Comparison of ENCODE assay signal across 1 cellular context in the genomic region with DNA sequence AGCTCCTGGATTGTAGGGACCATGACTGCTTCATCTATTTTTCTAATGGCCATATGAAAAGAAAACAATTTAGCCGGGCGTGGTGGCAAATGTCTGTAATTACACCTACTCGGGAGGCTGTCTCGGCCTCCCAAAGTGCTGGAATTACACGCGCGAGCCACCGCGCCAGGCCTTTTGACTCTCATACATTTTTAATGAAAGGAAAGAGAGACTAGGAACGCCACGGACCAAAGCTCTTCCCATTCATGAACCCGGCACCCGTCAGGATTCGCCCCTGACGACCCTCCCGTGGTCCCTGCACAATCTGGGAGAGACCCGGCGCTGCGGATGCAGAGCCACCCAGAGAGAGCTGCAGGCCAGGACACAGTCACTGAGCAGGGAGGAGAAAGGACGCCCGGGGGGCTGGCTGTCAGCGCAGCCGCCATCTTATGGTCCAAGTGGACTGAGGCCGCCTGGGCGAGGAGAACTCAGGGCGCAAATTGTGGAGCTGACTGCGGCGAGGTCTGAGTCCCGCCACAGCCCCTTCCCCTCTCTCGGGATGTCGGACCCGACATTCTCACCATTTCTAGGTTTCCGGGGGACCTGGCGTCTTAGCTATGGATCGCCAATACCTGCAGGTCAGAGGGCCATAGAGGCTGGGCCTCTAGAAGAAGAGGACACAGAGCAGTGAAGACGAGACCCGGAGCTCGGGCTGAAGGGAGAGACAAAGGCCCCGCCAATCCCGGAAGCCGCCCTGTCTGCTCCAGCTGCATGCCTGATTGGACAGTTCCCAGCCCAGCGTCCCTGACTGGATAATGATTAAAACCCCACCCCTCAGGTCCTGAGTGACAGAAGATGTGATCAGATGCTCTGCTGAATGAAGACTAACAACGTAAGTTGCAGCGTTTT.
A peak's percentile ranks its signal among the peaks of the same experiment; 100 is the strongest.
TF ChIP-seq lines count a peak whose summit lies in the region.

A gene (minus strand): TSS at position 705 of the 888 bp plus-strand sequence. CDS start 142 bp downstream, at position 563.

TF ChIP-seq in K562, 482 proteins besides CTCF, POLR2A, EP300 and RAD21 (continued from another document and continues in another):
- TF ChIP-seq CHD2 (IDR thresholded peaks at IDR 0.05; ENCODE audit: low read depth, low read length) (peak; percentile 41), MYC (IDR thresholded peaks at IDR 0.05; ENCODE audit: low read depth, low read length) (peak; percentile 26; the same call in 1 of the 2 replicates), MYC (CRISPR knock-in tag; IDR thresholded peaks at IDR 0.05; ENCODE audit: borderline replicate concordance, low read depth) (no peak), NFRKB (IDR thresholded peaks at IDR 0.05; ENCODE audit: low read depth) (peak; percentile 89), PHF20 (IDR thresholded peaks at IDR 0.05; ENCODE audit: partially characterized antibody) (peak; percentile 77), CBX3 (IDR thresholded peaks at IDR 0.05; ENCODE audit: borderline replicate concordance in 1 of 2, low read length in 2 of 2) (peak in 1 of 2 experiments; percentile 37; a peak in 1 of 3 replicates), TAF1 (IDR thresholded peaks at IDR 0.05; ENCODE audit: control insufficient read depth, extremely low read depth, insufficient read depth, low read length, severe bottlenecking) (peak; percentile 80), JUND (IDR thresholded peaks at IDR 0.05; ENCODE audit: borderline replicate concordance, low read depth, low read length) (peak; percentile 31; the same call in 1 of the 2 replicates), JUND (tag; IDR thresholded peaks at IDR 0.05; ENCODE audit: borderline replicate concordance, low read depth, low read length) (no peak), SMAD4 (CRISPR knock-in tag; conservative IDR thresholded peaks at IDR 0.05) (peak; percentile 73), RCOR1 (IDR thresholded peaks at IDR 0.05; ENCODE audit: borderline replicate concordance in 1 of 2, low read depth in 2 of 2, low read length in 2 of 2) (0 out of 4 replicates have a peak, but pooled peaks of 1 of the 2 experiments have one; percentile 8), GTF2F1 (IDR thresholded peaks at IDR 0.05; ENCODE audit: low read depth, low read length) (0 out of 2 replicates have a peak, but pooled peaks have one; percentile 44), PML (IDR thresholded peaks at IDR 0.05; ENCODE audit: low read length) (peak; percentile 43; the same call in 1 of the 2 replicates), NEUROD1 (IDR thresholded peaks at IDR 0.05; ENCODE audit: borderline replicate concordance, low read depth, low read length, partially characterized antibody) (no peak), ERF (CRISPR knock-in tag; IDR thresholded peaks at IDR 0.05) (no peak), BRD4 (IDR thresholded peaks at IDR 0.05) (peak; percentile 59; the same call in 1 of the 2 replicates), RBM25 (IDR thresholded peaks at IDR 0.05; ENCODE audit: low read depth, low read length, severe bottlenecking) (peak; percentile 67), ZNF431 (CRISPR knock-in tag; IDR thresholded peaks at IDR 0.05) (no peak), SMARCE1 (IDR thresholded peaks at IDR 0.05) (no peak), NR2C2 (CRISPR knock-in tag; IDR thresholded peaks at IDR 0.05) (no peak), NR2C2 (tag; IDR thresholded peaks at IDR 0.05) (peak; percentile 62)
- TF ChIP-seq, protein P1, sequence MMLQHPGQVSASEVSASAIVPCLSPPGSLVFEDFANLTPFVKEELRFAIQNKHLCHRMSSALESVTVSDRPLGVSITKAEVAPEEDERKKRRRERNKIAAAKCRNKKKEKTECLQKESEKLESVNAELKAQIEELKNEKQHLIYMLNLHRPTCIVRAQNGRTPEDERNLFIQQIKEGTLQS (IDR thresholded peaks at IDR 0.05): no peak
- TF ChIP-seq, protein P1 (CRISPR knock-in tag; conservative IDR thresholded peaks at IDR 0.05): no peak
- TF ChIP-seq, protein P2, sequence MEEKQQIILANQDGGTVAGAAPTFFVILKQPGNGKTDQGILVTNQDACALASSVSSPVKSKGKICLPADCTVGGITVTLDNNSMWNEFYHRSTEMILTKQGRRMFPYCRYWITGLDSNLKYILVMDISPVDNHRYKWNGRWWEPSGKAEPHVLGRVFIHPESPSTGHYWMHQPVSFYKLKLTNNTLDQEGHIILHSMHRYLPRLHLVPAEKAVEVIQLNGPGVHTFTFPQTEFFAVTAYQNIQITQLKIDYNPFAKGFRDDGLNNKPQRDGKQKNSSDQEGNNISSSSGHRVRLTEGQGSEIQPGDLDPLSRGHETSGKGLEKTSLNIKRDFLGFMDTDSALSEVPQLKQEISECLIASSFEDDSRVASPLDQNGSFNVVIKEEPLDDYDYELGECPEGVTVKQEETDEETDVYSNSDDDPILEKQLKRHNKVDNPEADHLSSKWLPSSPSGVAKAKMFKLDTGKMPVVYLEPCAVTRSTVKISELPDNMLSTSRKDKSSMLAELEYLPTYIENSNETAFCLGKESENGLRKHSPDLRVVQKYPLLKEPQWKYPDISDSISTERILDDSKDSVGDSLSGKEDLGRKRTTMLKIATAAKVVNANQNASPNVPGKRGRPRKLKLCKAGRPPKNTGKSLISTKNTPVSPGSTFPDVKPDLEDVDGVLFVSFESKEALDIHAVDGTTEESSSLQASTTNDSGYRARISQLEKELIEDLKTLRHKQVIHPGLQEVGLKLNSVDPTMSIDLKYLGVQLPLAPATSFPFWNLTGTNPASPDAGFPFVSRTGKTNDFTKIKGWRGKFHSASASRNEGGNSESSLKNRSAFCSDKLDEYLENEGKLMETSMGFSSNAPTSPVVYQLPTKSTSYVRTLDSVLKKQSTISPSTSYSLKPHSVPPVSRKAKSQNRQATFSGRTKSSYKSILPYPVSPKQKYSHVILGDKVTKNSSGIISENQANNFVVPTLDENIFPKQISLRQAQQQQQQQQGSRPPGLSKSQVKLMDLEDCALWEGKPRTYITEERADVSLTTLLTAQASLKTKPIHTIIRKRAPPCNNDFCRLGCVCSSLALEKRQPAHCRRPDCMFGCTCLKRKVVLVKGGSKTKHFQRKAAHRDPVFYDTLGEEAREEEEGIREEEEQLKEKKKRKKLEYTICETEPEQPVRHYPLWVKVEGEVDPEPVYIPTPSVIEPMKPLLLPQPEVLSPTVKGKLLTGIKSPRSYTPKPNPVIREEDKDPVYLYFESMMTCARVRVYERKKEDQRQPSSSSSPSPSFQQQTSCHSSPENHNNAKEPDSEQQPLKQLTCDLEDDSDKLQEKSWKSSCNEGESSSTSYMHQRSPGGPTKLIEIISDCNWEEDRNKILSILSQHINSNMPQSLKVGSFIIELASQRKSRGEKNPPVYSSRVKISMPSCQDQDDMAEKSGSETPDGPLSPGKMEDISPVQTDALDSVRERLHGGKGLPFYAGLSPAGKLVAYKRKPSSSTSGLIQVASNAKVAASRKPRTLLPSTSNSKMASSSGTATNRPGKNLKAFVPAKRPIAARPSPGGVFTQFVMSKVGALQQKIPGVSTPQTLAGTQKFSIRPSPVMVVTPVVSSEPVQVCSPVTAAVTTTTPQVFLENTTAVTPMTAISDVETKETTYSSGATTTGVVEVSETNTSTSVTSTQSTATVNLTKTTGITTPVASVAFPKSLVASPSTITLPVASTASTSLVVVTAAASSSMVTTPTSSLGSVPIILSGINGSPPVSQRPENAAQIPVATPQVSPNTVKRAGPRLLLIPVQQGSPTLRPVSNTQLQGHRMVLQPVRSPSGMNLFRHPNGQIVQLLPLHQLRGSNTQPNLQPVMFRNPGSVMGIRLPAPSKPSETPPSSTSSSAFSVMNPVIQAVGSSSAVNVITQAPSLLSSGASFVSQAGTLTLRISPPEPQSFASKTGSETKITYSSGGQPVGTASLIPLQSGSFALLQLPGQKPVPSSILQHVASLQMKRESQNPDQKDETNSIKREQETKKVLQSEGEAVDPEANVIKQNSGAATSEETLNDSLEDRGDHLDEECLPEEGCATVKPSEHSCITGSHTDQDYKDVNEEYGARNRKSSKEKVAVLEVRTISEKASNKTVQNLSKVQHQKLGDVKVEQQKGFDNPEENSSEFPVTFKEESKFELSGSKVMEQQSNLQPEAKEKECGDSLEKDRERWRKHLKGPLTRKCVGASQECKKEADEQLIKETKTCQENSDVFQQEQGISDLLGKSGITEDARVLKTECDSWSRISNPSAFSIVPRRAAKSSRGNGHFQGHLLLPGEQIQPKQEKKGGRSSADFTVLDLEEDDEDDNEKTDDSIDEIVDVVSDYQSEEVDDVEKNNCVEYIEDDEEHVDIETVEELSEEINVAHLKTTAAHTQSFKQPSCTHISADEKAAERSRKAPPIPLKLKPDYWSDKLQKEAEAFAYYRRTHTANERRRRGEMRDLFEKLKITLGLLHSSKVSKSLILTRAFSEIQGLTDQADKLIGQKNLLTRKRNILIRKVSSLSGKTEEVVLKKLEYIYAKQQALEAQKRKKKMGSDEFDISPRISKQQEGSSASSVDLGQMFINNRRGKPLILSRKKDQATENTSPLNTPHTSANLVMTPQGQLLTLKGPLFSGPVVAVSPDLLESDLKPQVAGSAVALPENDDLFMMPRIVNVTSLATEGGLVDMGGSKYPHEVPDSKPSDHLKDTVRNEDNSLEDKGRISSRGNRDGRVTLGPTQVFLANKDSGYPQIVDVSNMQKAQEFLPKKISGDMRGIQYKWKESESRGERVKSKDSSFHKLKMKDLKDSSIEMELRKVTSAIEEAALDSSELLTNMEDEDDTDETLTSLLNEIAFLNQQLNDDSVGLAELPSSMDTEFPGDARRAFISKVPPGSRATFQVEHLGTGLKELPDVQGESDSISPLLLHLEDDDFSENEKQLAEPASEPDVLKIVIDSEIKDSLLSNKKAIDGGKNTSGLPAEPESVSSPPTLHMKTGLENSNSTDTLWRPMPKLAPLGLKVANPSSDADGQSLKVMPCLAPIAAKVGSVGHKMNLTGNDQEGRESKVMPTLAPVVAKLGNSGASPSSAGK (IDR thresholded peaks at IDR 0.05): 0 out of 2 replicates have a peak, but pooled peaks have one; percentile 49
- TF ChIP-seq, protein P3, sequence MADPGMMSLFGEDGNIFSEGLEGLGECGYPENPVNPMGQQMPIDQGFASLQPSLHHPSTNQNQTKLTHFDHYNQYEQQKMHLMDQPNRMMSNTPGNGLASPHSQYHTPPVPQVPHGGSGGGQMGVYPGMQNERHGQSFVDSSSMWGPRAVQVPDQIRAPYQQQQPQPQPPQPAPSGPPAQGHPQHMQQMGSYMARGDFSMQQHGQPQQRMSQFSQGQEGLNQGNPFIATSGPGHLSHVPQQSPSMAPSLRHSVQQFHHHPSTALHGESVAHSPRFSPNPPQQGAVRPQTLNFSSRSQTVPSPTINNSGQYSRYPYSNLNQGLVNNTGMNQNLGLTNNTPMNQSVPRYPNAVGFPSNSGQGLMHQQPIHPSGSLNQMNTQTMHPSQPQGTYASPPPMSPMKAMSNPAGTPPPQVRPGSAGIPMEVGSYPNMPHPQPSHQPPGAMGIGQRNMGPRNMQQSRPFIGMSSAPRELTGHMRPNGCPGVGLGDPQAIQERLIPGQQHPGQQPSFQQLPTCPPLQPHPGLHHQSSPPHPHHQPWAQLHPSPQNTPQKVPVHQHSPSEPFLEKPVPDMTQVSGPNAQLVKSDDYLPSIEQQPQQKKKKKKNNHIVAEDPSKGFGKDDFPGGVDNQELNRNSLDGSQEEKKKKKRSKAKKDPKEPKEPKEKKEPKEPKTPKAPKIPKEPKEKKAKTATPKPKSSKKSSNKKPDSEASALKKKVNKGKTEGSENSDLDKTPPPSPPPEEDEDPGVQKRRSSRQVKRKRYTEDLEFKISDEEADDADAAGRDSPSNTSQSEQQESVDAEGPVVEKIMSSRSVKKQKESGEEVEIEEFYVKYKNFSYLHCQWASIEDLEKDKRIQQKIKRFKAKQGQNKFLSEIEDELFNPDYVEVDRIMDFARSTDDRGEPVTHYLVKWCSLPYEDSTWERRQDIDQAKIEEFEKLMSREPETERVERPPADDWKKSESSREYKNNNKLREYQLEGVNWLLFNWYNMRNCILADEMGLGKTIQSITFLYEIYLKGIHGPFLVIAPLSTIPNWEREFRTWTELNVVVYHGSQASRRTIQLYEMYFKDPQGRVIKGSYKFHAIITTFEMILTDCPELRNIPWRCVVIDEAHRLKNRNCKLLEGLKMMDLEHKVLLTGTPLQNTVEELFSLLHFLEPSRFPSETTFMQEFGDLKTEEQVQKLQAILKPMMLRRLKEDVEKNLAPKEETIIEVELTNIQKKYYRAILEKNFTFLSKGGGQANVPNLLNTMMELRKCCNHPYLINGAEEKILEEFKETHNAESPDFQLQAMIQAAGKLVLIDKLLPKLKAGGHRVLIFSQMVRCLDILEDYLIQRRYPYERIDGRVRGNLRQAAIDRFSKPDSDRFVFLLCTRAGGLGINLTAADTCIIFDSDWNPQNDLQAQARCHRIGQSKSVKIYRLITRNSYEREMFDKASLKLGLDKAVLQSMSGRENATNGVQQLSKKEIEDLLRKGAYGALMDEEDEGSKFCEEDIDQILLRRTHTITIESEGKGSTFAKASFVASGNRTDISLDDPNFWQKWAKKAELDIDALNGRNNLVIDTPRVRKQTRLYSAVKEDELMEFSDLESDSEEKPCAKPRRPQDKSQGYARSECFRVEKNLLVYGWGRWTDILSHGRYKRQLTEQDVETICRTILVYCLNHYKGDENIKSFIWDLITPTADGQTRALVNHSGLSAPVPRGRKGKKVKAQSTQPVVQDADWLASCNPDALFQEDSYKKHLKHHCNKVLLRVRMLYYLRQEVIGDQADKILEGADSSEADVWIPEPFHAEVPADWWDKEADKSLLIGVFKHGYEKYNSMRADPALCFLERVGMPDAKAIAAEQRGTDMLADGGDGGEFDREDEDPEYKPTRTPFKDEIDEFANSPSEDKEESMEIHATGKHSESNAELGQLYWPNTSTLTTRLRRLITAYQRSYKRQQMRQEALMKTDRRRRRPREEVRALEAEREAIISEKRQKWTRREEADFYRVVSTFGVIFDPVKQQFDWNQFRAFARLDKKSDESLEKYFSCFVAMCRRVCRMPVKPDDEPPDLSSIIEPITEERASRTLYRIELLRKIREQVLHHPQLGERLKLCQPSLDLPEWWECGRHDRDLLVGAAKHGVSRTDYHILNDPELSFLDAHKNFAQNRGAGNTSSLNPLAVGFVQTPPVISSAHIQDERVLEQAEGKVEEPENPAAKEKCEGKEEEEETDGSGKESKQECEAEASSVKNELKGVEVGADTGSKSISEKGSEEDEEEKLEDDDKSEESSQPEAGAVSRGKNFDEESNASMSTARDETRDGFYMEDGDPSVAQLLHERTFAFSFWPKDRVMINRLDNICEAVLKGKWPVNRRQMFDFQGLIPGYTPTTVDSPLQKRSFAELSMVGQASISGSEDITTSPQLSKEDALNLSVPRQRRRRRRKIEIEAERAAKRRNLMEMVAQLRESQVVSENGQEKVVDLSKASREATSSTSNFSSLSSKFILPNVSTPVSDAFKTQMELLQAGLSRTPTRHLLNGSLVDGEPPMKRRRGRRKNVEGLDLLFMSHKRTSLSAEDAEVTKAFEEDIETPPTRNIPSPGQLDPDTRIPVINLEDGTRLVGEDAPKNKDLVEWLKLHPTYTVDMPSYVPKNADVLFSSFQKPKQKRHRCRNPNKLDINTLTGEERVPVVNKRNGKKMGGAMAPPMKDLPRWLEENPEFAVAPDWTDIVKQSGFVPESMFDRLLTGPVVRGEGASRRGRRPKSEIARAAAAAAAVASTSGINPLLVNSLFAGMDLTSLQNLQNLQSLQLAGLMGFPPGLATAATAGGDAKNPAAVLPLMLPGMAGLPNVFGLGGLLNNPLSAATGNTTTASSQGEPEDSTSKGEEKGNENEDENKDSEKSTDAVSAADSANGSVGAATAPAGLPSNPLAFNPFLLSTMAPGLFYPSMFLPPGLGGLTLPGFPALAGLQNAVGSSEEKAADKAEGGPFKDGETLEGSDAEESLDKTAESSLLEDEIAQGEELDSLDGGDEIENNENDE (IDR thresholded peaks at IDR 0.05; ENCODE audit: low read depth, low read length): no peak
- TF ChIP-seq, protein P4, sequence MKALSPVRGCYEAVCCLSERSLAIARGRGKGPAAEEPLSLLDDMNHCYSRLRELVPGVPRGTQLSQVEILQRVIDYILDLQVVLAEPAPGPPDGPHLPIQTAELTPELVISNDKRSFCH (CRISPR knock-in tag; IDR thresholded peaks at IDR 0.05): no peak
- TF ChIP-seq, protein P4 (tag; IDR thresholded peaks at IDR 0.05): no peak; the same call in 1 of the 2 replicates
